Comparison of ENCODE assay signal across 1 cellular context in the genomic region with DNA sequence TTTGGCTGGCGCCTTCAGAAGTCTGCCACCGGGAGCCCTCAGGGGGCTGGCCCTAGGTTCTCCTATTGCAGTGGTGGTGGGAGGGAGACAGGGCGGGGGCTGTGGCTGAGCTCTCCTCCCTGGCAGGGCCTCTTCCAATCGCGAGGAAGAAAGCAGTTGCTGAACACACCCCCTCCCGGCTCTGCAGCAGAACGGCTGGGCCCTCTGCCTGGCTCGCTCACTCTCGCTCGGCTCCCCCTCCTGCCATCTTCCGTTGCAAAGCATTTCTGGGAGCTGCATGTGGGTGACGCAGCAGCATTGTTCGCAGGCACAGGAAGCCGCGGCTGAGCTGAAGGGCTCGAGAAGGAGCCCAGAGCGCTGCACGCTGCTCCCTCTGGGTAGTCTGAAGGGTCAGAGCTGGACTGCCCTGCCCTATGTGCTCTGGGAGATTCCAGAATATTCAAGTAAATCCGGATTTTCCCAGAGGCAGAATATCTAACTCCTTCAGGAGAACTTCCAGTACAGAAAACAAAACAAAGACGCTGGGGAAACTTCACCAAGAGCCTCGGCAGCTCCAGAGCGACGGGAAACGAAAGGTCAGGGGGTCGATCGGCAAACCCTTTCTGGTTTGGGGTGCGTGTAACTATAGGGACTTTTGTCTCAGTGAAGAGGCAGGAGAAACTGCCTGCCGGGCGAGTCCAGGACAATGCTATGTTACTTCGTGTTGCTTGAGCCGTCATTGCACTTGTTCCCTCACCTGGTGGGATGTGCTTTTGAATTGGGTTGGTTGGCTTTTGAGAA.
TF ChIP-seq lines count a peak whose summit lies in the region.

No MANE protein-coding gene starts in this region.

TF ChIP-seq in WTC11, 78 proteins besides CTCF, POLR2A, EP300 and RAD21 (continued from another document):
- TF ChIP-seq, protein P1, sequence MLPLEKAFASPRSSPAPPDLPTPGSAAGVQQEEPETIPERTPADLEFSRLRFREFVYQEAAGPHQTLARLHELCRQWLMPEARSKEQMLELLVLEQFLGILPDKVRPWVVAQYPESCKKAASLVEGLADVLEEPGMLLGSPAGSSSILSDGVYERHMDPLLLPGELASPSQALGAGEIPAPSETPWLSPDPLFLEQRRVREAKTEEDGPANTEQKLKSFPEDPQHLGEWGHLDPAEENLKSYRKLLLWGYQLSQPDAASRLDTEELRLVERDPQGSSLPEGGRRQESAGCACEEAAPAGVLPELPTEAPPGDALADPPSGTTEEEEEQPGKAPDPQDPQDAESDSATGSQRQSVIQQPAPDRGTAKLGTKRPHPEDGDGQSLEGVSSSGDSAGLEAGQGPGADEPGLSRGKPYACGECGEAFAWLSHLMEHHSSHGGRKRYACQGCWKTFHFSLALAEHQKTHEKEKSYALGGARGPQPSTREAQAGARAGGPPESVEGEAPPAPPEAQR (CRISPR knock-in tag; IDR thresholded peaks at IDR 0.05) = no peak
- TF ChIP-seq, protein P2, sequence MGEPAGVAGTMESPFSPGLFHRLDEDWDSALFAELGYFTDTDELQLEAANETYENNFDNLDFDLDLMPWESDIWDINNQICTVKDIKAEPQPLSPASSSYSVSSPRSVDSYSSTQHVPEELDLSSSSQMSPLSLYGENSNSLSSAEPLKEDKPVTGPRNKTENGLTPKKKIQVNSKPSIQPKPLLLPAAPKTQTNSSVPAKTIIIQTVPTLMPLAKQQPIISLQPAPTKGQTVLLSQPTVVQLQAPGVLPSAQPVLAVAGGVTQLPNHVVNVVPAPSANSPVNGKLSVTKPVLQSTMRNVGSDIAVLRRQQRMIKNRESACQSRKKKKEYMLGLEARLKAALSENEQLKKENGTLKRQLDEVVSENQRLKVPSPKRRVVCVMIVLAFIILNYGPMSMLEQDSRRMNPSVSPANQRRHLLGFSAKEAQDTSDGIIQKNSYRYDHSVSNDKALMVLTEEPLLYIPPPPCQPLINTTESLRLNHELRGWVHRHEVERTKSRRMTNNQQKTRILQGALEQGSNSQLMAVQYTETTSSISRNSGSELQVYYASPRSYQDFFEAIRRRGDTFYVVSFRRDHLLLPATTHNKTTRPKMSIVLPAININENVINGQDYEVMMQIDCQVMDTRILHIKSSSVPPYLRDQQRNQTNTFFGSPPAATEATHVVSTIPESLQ (CRISPR knock-in tag; IDR thresholded peaks at IDR 0.05) = no peak
- peak; percentile 42; the same call in 1 of the 2 replicates for TF ChIP-seq SMAD3 (CRISPR knock-in tag; IDR thresholded peaks at IDR 0.05; ENCODE audit: borderline replicate concordance)
